ENCODE assay signal across 20 cellular contexts in the genomic region with DNA sequence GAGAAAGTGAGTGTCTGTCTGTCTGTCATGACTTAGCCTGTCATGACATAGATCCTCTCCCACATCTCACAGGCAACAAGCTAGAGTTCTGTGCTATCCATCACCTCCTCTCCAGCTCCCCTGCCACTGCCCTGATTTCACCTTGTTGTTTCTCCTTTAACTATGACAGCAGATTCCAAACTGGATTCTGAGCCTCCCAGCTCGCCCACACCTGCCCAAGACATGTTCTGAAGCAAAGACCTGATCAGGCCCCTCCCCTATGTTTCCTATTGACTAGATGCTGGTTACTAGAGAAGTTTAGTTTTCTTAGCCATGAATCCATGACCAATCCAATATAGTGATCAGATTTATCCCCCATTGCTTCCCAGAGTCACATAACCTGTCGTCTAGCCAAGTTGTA. TPM values are rescaled to one million over a fixed set of nuclear protein-coding genes. Genes with fewer than 3 reads are reported as not detected.
DNase-seq lines count a peak whose midpoint lies in the region; ATAC-seq and TF ChIP-seq lines count a peak whose summit lies in the region.
"Had no signal": no experiment of that assay in that cellular context is flagged by ENCODE, and none has a peak within 500 bp of the region (broad histone marks: within the 10 kb centered on the region; RNA-seq: fewer than 3 reads in every experiment).

No MANE protein-coding gene starts in this region.

- H3K9me3 ChIP-seq in Caco-2 (no peaks in the 10 kb centered on the region), muscle layer of colon (ENCODE audit: low read length) (no peaks in the 10 kb centered on the region), skeletal muscle tissue (ENCODE audit: control insufficient read depth in 3 of 3, low read length in 3 of 3) (no peaks in the 10 kb centered on the region)
- H3K9me3 ChIP-seq: HAP-1, upper lobe of left lung had no signal

- H3K9ac ChIP-seq in muscle layer of colon (ENCODE audit: low read length) (no peak overlapping the region), skeletal muscle tissue (ENCODE audit: low read depth in 1 of 3, low read length in 3 of 3) (no peak overlapping the region)

- no peak overlapping the region for H3K4me3 Mint-ChIP-seq in Caco-2 (ENCODE audit: unreplicated experiment)
- H3K4me3 Mint-ChIP-seq: CD8-positive, alpha-beta memory T cell; stimulated activated effector memory CD8-positive, alpha-beta T cell treated with anti-CD3 and anti-CD28 coated beads, Interleukin-12 subunit alpha, Interleukin-12 subunit beta, amount 100 ng/mL, for 72 hours had no signal

- H3K27ac Mint-ChIP-seq in Caco-2 (ENCODE audit: unreplicated experiment), result peak overlapping the region; percentile 21
- H3K27ac Mint-ChIP-seq: CD8-positive, alpha-beta memory T cell; stimulated activated effector memory CD8-positive, alpha-beta T cell treated with anti-CD3 and anti-CD28 coated beads, Interleukin-12 subunit alpha, Interleukin-12 subunit beta, amount 100 ng/mL, for 72 hours had no signal

- TF ChIP-seq CTCF in Caco-2 (IDR thresholded peaks at IDR 0.05; ENCODE audit: insufficient read depth in 1 of 2, low read depth in 1 of 2, low read length in 1 of 2, severe bottlenecking in 1 of 2, unreplicated experiment in 1 of 2) (no peak), brain microvascular endothelial cell (IDR thresholded peaks at IDR 0.05; ENCODE audit: low read depth, low read length, missing control alignments) (no peak)

- DNase-seq in Caco-2 (no peak), brain microvascular endothelial cell (no peak), C1 segment of cervical spinal cord (lab: John Stamatoyannopoulos, UW) (no peak), COLO668 (lab: John Stamatoyannopoulos, UW; ENCODE audit: unreplicated experiment) (no peak), HEK293T (ENCODE audit: extremely low spot score) (no peak)
- DNase-seq: activated CD4-positive, alpha-beta T cell treated with anti-CD3 and anti-CD28 coated beads, Interleukin-2, amount 50 U/mL, for 1 hour; activated naive CD4-positive, alpha-beta T cell treated with Interleukin-2 at 50 U/mL for 16 hours; anterior cingulate cortex; CD8-positive, alpha-beta memory T cell; cortex of kidney; left colon; NCI-H2029; upper lobe of left lung had no signal

- peaks cover 39% of the 10 kb centered on the region for H3K36me3 Mint-ChIP-seq in Caco-2 (ENCODE audit: insufficient read depth, unreplicated experiment)
- H3K36me3 Mint-ChIP-seq: CD8-positive, alpha-beta memory T cell; stimulated activated effector memory CD8-positive, alpha-beta T cell treated with anti-CD3 and anti-CD28 coated beads, Interleukin-12 subunit alpha, Interleukin-12 subunit beta, amount 100 ng/mL, for 72 hours had no signal

- intact Hi-C loops in Caco-2 (cut with micrococcal nuclease; ENCODE audit: unreplicated experiment), result loop anchor here (10.0 kb wide), 1 partner anchor 751 kb away; the partner anchor contains the start of gene PICALM

- CTCF ChIA-PET in Caco-2 (lab: Charles Lee), result interaction anchor here (1.4 kb wide), 1 partner anchor 208 kb away, joined by 10 read pairs; no protein-coding TSS in a partner anchor
- CTCF ChIA-PET in HEK293T (lab: Yijun Ruan, JAX), result interaction anchor here (0.7 to 2.1 kb wide), 3 partner anchors 9 to 207 kb away, joined by 3 to 9 read pairs (median 3); no protein-coding TSS in a partner anchor

- H3K27me3 ChIP-seq in Caco-2 (replicated peaks; ENCODE audit: control insufficient read depth, insufficient read depth, low read length) (no peaks in the 10 kb centered on the region), brain microvascular endothelial cell (replicated peaks) (no peaks in the 10 kb centered on the region), muscle layer of colon (ENCODE audit: control insufficient read depth in 1 of 2, insufficient read depth in 2 of 2, low read length in 2 of 2) (no peaks in the 10 kb centered on the region), skeletal muscle tissue (ENCODE audit: control insufficient read depth in 3 of 3, insufficient read depth in 3 of 3, low read length in 3 of 3) (no peaks in the 10 kb centered on the region)
- H3K27me3 ChIP-seq: foreskin keratinocyte, upper lobe of left lung had no signal

- H3K36me3 ChIP-seq in Caco-2 (ENCODE audit: control insufficient read depth, insufficient read depth, low read length) (no peaks in the 10 kb centered on the region), brain microvascular endothelial cell (replicated peaks) (no peaks in the 10 kb centered on the region), muscle layer of colon (ENCODE audit: insufficient read depth, low read length) (no peaks in the 10 kb centered on the region), skeletal muscle tissue (ENCODE audit: control insufficient read depth in 3 of 3, insufficient read depth in 3 of 3, low read length in 3 of 3) (no peaks in the 10 kb centered on the region)
- H3K36me3 ChIP-seq: HAP-1, upper lobe of left lung had no signal

- no peaks in the 10 kb centered on the region for H3K9me3 Mint-ChIP-seq in Caco-2 (ENCODE audit: unreplicated experiment)
- H3K9me3 Mint-ChIP-seq: CD8-positive, alpha-beta memory T cell; stimulated activated effector memory CD8-positive, alpha-beta T cell treated with anti-CD3 and anti-CD28 coated beads, Interleukin-12 subunit alpha, Interleukin-12 subunit beta, amount 100 ng/mL, for 72 hours had no signal

- H3K4me1 Mint-ChIP-seq in Caco-2 (ENCODE audit: low read depth, unreplicated experiment), result peaks cover 67% of the 10 kb centered on the region

- H3K4me1 ChIP-seq in Caco-2 (peaks cover 79% of the 10 kb centered on the region), muscle layer of colon (ENCODE audit: insufficient read depth, low read length) (peaks cover 72% of the 10 kb centered on the region), skeletal muscle tissue (ENCODE audit: control insufficient read depth in 3 of 3, insufficient read depth in 3 of 3, low read length in 3 of 3) (peaks cover 10 to 40% (median 10%) of the 10 kb centered on the region in 3 donors)
- H3K4me1 ChIP-seq: HAP-1 had no signal

- ATAC-seq in HG02759 (IDR thresholded peaks at IDR 0.05; ENCODE audit: unreplicated experiment), result no peak
- ATAC-seq: foreskin keratinocyte; left colon; stimulated activated effector memory CD8-positive, alpha-beta T cell treated with anti-CD3 and anti-CD28 coated beads, Interleukin-12 subunit alpha, Interleukin-12 subunit beta, amount 100 ng/mL, for 72 hours had no signal

- H3K27me3 Mint-ChIP-seq in Caco-2 (ENCODE audit: insufficient read depth, unreplicated experiment), result no peaks in the 10 kb centered on the region

- H3K4me3 ChIP-seq in Caco-2 (ENCODE audit: low read depth, low read length) (no peak overlapping the region), brain microvascular endothelial cell (ENCODE audit: low read depth, low read length) (no peak overlapping the region), muscle layer of colon (ENCODE audit: low read depth in 1 of 2, low read length in 2 of 2) (no peak overlapping the region), skeletal muscle tissue (ENCODE audit: low read length in 3 of 3) (no peak overlapping the region)
- H3K4me3 ChIP-seq: HAP-1, upper lobe of left lung had no signal

- in situ Hi-C loops in brain microvascular endothelial cell (cut with HindIII; ENCODE audit: low pct_ligation_motif_present, low sequenced_read_pairs), result no loop called here

- no TSS peak for BruUV-seq in Caco-2 (replicated peaks; lab: Mats Ljungman, UMichigan)

- POLR2A ChIA-PET in Caco-2 (lab: Charles Lee) (no interaction called here), HEK293T (lab: Yijun Ruan, JAX) (interaction anchor here (1.0 to 2.2 kb wide), 3 partner anchors 16 to 33 kb away, joined by 3 to 10 read pairs (median 3); partner anchors contain the start of gene PRSS23)

- peak overlapping the region; percentile 86 for H3K27ac ChIP-seq in brain microvascular endothelial cell
- H3K27ac ChIP-seq in muscle layer of colon (ENCODE audit: low read depth, low read length), result peak overlapping the region; percentile 75
- peak overlapping the region; percentile 68 for H3K27ac ChIP-seq in skeletal muscle tissue (ENCODE audit: low read depth, low read length)
- H3K27ac ChIP-seq: foreskin keratinocyte, HL-60 had no signal

TF ChIP-seq in HEK293T, 16 proteins besides CTCF, POLR2A, EP300 and RAD21:
- no peak for TF ChIP-seq NFRKB (IDR thresholded peaks at IDR 0.05)
- TF ChIP-seq, protein P1, sequence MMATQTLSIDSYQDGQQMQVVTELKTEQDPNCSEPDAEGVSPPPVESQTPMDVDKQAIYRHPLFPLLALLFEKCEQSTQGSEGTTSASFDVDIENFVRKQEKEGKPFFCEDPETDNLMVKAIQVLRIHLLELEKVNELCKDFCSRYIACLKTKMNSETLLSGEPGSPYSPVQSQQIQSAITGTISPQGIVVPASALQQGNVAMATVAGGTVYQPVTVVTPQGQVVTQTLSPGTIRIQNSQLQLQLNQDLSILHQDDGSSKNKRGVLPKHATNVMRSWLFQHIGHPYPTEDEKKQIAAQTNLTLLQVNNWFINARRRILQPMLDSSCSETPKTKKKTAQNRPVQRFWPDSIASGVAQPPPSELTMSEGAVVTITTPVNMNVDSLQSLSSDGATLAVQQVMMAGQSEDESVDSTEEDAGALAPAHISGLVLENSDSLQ (IDR thresholded peaks at IDR 0.05), result no peak
- no peak for TF ChIP-seq LEF1 (IDR thresholded peaks at IDR 0.05; ENCODE audit: borderline replicate concordance)
- TF ChIP-seq FOXM1 (IDR thresholded peaks at IDR 0.05; ENCODE audit: borderline replicate concordance), result no peak
- TF ChIP-seq TARDBP (IDR thresholded peaks at IDR 0.05), result no peak
- TF ChIP-seq ZNF384 (IDR thresholded peaks at IDR 0.05), result no peak
- no peak for TF ChIP-seq BHLHE40 (IDR thresholded peaks at IDR 0.05; ENCODE audit: borderline replicate concordance)
- no peak for TF ChIP-seq SUZ12 (IDR thresholded peaks at IDR 0.05)
- no peak for TF ChIP-seq ELF4 (IDR thresholded peaks at IDR 0.05)
- TF ChIP-seq FOXK2 (IDR thresholded peaks at IDR 0.05), result no peak
- TF ChIP-seq FOXA1 (IDR thresholded peaks at IDR 0.05), result no peak
- no peak for TF ChIP-seq HDGF (IDR thresholded peaks at IDR 0.05; ENCODE audit: borderline replicate concordance)

RNA-seq across cellular contexts. Expression of gene PRSS23, which starts 15.4 kb away (rescaled TPM):
- total RNA-seq in Caco-2 (2022) (400 and 432 TPM in 2 replicates), skeletal muscle tissue (18.3 TPM)

Comparison
In these comparisons a context has a peak if more than half of its experiments do, and no peak if none do; other contexts are left out.
1. RNA of gene PRSS23, which starts 15.4 kb away (total RNA-seq): 400 to 432 TPM in Caco-2; 18.3 TPM in skeletal muscle tissue (single experiment); every median in the first group is over 10 times any median in the second.
2. Peak in every context shown above with its lines, with median percentiles within 50 percentile points of each other: H3K27ac ChIP-seq.